Comparison of ENCODE assay signal across 26 cellular contexts in the genomic region with DNA sequence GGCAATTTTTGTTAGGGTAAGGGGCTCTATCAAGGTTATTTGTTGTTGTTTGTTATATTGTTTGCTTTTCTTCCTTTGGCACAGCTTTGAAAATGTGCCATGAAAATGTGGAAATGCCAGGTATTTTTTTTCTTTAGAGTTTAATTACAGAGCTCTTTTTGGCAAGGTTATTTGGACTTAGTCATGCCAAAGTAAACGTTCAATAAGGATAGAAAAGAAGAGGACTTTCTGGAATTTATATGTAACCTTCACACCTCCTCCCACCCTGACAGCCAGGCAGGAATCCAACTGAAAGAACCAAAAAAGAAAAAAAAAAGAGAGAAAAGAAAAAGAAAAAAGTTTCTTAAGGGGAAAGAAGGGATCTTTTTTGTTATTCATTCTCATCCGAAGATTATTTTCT.
A peak's percentile ranks its signal among the peaks of the same experiment; 100 is the strongest.
DNase-seq lines count a peak whose midpoint lies in the region; ATAC-seq, FAIRE-seq and TF ChIP-seq lines count a peak whose summit lies in the region.
"Had no signal": no experiment of that assay in that cellular context is flagged by ENCODE, and none has a peak within 500 bp of the region (broad histone marks: within the 10 kb centered on the region; RNA-seq: fewer than 3 reads in every experiment).

No MANE protein-coding gene starts in this region.

- H3K27ac Mint-ChIP-seq in stimulated activated effector memory CD8-positive, alpha-beta T cell treated with anti-CD3 and anti-CD28 coated beads, Interleukin-12 subunit alpha, Interleukin-12 subunit beta, amount 100 ng/mL, for 72 hours, result no peak overlapping the region
- H3K27ac Mint-ChIP-seq: activated CD8-positive, alpha-beta T cell treated with anti-CD3 and anti-CD28 coated beads for 36 hours; progenitor cell of endocrine pancreas had no signal

- TF ChIP-seq EP300 in HepG2 (IDR thresholded peaks at IDR 0.05; ENCODE audit: low read depth in 2 of 2, low read length in 2 of 2) (no peak), HepG2 (CRISPR knock-in tag; IDR thresholded peaks at IDR 0.05; ENCODE audit: borderline replicate concordance) (no peak)

- H3K27ac ChIP-seq in right lobe of liver, result no peak overlapping the region
- no peak overlapping the region for H3K27ac ChIP-seq in HepG2 (ENCODE audit: extremely low read length, insufficient read depth, low read length)
- no peak overlapping the region for H3K27ac ChIP-seq in RWPE2 (ENCODE audit: poor library complexity, severe bottlenecking)
- H3K27ac ChIP-seq: BLaER1, esophagus squamous epithelium, HL-60, upper lobe of left lung had no signal

- H3K9me3 Mint-ChIP-seq in stimulated activated effector memory CD8-positive, alpha-beta T cell treated with anti-CD3 and anti-CD28 coated beads, Interleukin-12 subunit alpha, Interleukin-12 subunit beta, amount 100 ng/mL, for 72 hours, result peaks cover 10% of the 10 kb centered on the region
- H3K9me3 Mint-ChIP-seq: activated CD8-positive, alpha-beta T cell treated with anti-CD3 and anti-CD28 coated beads for 36 hours had no signal

- no peaks in the 10 kb centered on the region for H3K4me1 Mint-ChIP-seq in stimulated activated effector memory CD8-positive, alpha-beta T cell treated with anti-CD3 and anti-CD28 coated beads, Interleukin-12 subunit alpha, Interleukin-12 subunit beta, amount 100 ng/mL, for 72 hours
- H3K4me1 Mint-ChIP-seq: neural crest cell had no signal

- POLR2A ChIA-PET in HepG2 (lab: Yijun Ruan, JAX), result no interaction called here

- no peak overlapping the region for H3K4me2 ChIP-seq in HepG2 (ENCODE audit: low read depth, low read length)
- H3K4me2 ChIP-seq: BLaER1 had no signal

- no peak overlapping the region for H3K4me3 Mint-ChIP-seq in stimulated activated effector memory CD8-positive, alpha-beta T cell treated with anti-CD3 and anti-CD28 coated beads, Interleukin-12 subunit alpha, Interleukin-12 subunit beta, amount 100 ng/mL, for 72 hours
- H3K4me3 Mint-ChIP-seq: activated CD8-positive, alpha-beta T cell treated with anti-CD3 and anti-CD28 coated beads for 36 hours; neural crest cell had no signal

- in situ Hi-C loops in HepG2 (cut with HindIII; ENCODE audit: extremely low pct_ligation_motif_present, low pct_unique_long_range_greater_than_20kb), result no loop called here

- 43% methylated on average over 2 of the region's 2 CpGs for WGBS in right lobe of liver (ENCODE audit: insufficient coverage, low coverage, low lambda C conversion rate, missing lambda C conversion rate)
- WGBS in HepG2 (ENCODE audit: low lambda C conversion rate), result 2% methylated on average over 2 of the region's 2 CpGs

- DNase-seq in right lobe of liver (no peak), HepG2 (ENCODE audit: low spot score) (no peak), RWPE2 (ENCODE audit: low spot score) (no peak), iris pigment epithelial cell (ENCODE audit: low read depth) (peak; percentile 24), iPS-NIHi7 (ENCODE audit: extremely low spot score) (no peak), cardiac septum (ENCODE audit: low spot score) (no peak)
- no peak for DNase-seq in stimulated activated effector memory CD8-positive, alpha-beta T cell treated with anti-CD3 and anti-CD28 coated beads, Interleukin-12 subunit alpha, Interleukin-12 subunit beta, amount 100 ng/mL, for 72 hours (ENCODE audit: low spot score in 2 of 2)
- DNase-seq: activated CD8-positive, alpha-beta T cell treated with anti-CD3 and anti-CD28 coated beads for 36 hours; activated effector memory CD4-positive, alpha-beta T cell treated with Interleukin-2 at 50 U/mL for 16 hours; COR-L47; DMS79; esophagus squamous epithelium; kidney; NCI-H1092 treated with DMSO at 0.1 percent for 48 hours; NCI-H2081; NK-92 treated with Interleukin-12 subunit alpha and Interleukin-12 subunit beta, amount 100 ng/mL, for 24 hours; upper lobe of left lung had no signal

- ATAC-seq in right lobe of liver (peak in 3 of 4 donors; percentile 77 to 91 (median 83)), HepG2 (no peak), RWPE2 (ENCODE audit: low read depth) (0 out of 3 replicates have a peak, but pooled peaks have one; percentile 48), HG02884 (IDR thresholded peaks at IDR 0.05; ENCODE audit: unreplicated experiment) (no peak)
- ATAC-seq in stimulated activated effector memory CD8-positive, alpha-beta T cell treated with anti-CD3 and anti-CD28 coated beads, Interleukin-12 subunit alpha, Interleukin-12 subunit beta, amount 100 ng/mL, for 72 hours, result no peak
- ATAC-seq: activated CD4-positive, CD25-positive, alpha-beta regulatory T cell treated with anti-CD3 and anti-CD28 coated beads, Interleukin-2, amount 50 U/mL, for 24 hours; activated CD8-positive, alpha-beta T cell treated with anti-CD3 and anti-CD28 coated beads for 36 hours had no signal

- intact Hi-C loops in right lobe of liver (cut with DNase I) (no loop called here), HepG2 (cut with micrococcal nuclease; ENCODE audit: unreplicated experiment) (no loop called here), cardiac septum (cut with DNase I) (no loop called here)

- TF ChIP-seq POLR2A in right lobe of liver (IDR thresholded peaks at IDR 0.05) (no peak), HepG2 (IDR thresholded peaks at IDR 0.05; ENCODE audit: insufficient read depth in 1 of 2, low read depth in 2 of 2, low read length in 2 of 2) (no peak)

- no peaks in the 10 kb centered on the region for H3K36me3 Mint-ChIP-seq in stimulated activated effector memory CD8-positive, alpha-beta T cell treated with anti-CD3 and anti-CD28 coated beads, Interleukin-12 subunit alpha, Interleukin-12 subunit beta, amount 100 ng/mL, for 72 hours

- H3K4me1 ChIP-seq in right lobe of liver (peaks cover 0 to 16% (median 0%) of the 10 kb centered on the region in 4 donors), HepG2 (ENCODE audit: insufficient read depth, low read length) (no peaks in the 10 kb centered on the region), RWPE2 (ENCODE audit: insufficient read depth, poor library complexity, severe bottlenecking) (peaks cover 14% of the 10 kb centered on the region)
- H3K4me1 ChIP-seq: BLaER1 had no signal

- no peak for FAIRE-seq in HepG2 (lab: Jason Lieb, UNC)
- FAIRE-seq: GM12892, kidney had no signal

- H3K9me3 ChIP-seq in right lobe of liver (no peaks in the 10 kb centered on the region), HepG2 (ENCODE audit: low read length) (no peaks in the 10 kb centered on the region), RWPE2 (ENCODE audit: severe bottlenecking) (peaks cover 2% of the 10 kb centered on the region)
- H3K9me3 ChIP-seq: BLaER1, esophagus squamous epithelium had no signal

- H2AFZ ChIP-seq in HepG2 (ENCODE audit: low read length), result no peak overlapping the region

- H3K27me3 ChIP-seq in right lobe of liver, result no peaks in the 10 kb centered on the region
- H3K27me3 ChIP-seq in HepG2 (ENCODE audit: control insufficient read depth in 1 of 2, insufficient read depth in 2 of 2, low read length in 2 of 2), result no peaks in the 10 kb centered on the region
- no peaks in the 10 kb centered on the region for H3K27me3 ChIP-seq in RWPE2 (ENCODE audit: insufficient read depth, poor library complexity, severe bottlenecking)
- H3K27me3 ChIP-seq: BLaER1, esophagus squamous epithelium, upper lobe of left lung had no signal

- no peaks in the 10 kb centered on the region for H3K36me3 ChIP-seq in right lobe of liver
- H3K36me3 ChIP-seq in HepG2 (replicated peaks in 1 of 2; ENCODE audit: control insufficient read depth in 1 of 2, insufficient read depth in 2 of 2, low read length in 2 of 2), result no peaks in the 10 kb centered on the region
- no peaks in the 10 kb centered on the region for H3K36me3 ChIP-seq in RWPE2 (ENCODE audit: low read depth)
- H3K36me3 ChIP-seq: BLaER1, esophagus squamous epithelium, HAP-1, upper lobe of left lung had no signal

- no peaks in the 10 kb centered on the region for H4K20me1 ChIP-seq in HepG2 (ENCODE audit: insufficient read depth, low read length)
- H4K20me1 ChIP-seq: BLaER1 had no signal

- no peaks in the 10 kb centered on the region for H3K79me2 ChIP-seq in HepG2 (ENCODE audit: insufficient read depth, low read length)

- TF ChIP-seq CTCF in right lobe of liver (IDR thresholded peaks at IDR 0.05), result no peak
- no peak for TF ChIP-seq CTCF in HepG2 (CRISPR knock-in tag; IDR thresholded peaks at IDR 0.05)
- no peak for TF ChIP-seq CTCF in RWPE2 (IDR thresholded peaks at IDR 0.05; ENCODE audit: poor library complexity, severe bottlenecking)

- no peak overlapping the region for H3K9ac ChIP-seq in HepG2 (ENCODE audit: insufficient read depth, low read depth, low read length)
- H3K9ac ChIP-seq: BLaER1 had no signal

- no TSS peak for BruUV-seq in HepG2 (replicated peaks; lab: Mats Ljungman, UMichigan)

- CTCF ChIA-PET in HepG2 (lab: Yijun Ruan, JAX; ENCODE audit: low intra/inter-chr PET ratio, low total read pairs), result no interaction called here

- H3K4me3 ChIP-seq in right lobe of liver (no peak overlapping the region), HepG2 (replicated peaks in 1 of 3; ENCODE audit: insufficient read depth in 1 of 3, low read depth in 2 of 3, low read length in 3 of 3) (no peak overlapping the region), RWPE2 (ENCODE audit: severe bottlenecking) (no peak overlapping the region)
- H3K4me3 ChIP-seq: BLaER1, esophagus squamous epithelium, HAP-1, lung, upper lobe of left lung had no signal

- no peak for TF ChIP-seq RAD21 in HepG2 (CRISPR knock-in tag; IDR thresholded peaks at IDR 0.05)

TF ChIP-seq in HepG2, 621 proteins besides CTCF, POLR2A, EP300 and RAD21:
- TF ChIP-seq ZNF24 (IDR thresholded peaks at IDR 0.05), result no peak
- TF ChIP-seq SNRNP70 (IDR thresholded peaks at IDR 0.05; ENCODE audit: low read depth, low read length), result no peak
- TF ChIP-seq, protein P1, sequence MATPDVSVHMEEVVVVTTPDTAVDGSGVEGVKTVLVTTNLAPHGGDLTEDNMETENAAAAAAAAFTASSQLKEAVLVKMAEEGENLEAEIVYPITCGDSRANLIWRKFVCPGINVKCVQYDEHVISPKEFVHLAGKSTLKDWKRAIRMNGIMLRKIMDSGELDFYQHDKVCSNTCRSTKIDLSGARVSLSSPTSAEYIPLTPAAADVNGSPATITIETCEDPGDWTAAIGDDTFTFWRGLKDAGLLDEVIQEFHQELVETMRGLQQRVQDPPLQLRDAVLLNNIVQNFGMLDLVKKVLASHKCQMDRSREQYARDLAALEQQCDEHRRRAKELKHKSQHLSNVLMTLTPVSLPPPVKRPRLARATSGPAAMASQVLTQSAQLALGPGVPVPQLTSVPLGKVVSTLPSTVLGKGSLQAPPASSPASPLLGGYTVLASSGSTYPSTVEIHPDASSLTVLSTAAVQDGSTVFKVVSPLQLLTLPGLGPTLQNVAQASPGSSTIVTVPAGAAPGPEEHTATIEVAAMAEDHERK (CRISPR knock-in tag; IDR thresholded peaks at IDR 0.05; ENCODE audit: low read depth), result no peak

Comparison
In these comparisons a context has a peak if more than half of its experiments do, and no peak if none do; other contexts are left out.
1. ATAC-seq: peak in right lobe of liver (3 of 4) and RWPE2 (single experiment); none in HepG2 (single experiment), stimulated activated effector memory CD8-positive, alpha-beta T cell treated with anti-CD3 and anti-CD28 coated beads, Interleukin-12 subunit alpha, Interleukin-12 subunit beta, amount 100 ng/mL, for 72 hours (single experiment) and HG02884 (single experiment).